In the genomic region with DNA sequence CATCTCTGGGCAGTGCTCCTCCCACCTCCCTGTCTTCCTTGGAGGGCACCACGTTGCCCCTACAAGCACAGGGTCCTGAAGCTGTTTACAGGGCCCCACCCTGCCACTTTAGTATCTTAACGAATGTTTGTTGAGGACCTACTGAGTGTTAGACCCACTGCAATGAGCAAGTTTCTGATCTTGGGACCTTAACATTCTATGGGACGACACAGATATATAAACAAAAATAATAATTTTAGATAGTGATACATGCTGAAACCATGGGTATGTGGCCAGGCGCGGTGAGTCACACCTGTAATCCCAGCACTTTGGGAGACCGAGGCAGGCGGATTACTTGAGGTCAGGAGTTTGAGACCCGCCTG, we compare ENCODE assay signal across 8 cellular contexts. TPM values are rescaled to one million over a fixed set of nuclear protein-coding genes. Genes with fewer than 3 reads are reported as not detected.
DNase-seq lines count a peak whose midpoint lies in the region; FAIRE-seq and TF ChIP-seq lines count a peak whose summit lies in the region.

No MANE protein-coding gene starts in this region.

- POLR2A ChIA-PET in AG04449 (lab: Yijun Ruan, JAX): no interaction called here

- no peak for FAIRE-seq in urothelium cell line (lab: Jason Lieb, UNC)

- no peaks in the 10 kb centered on the region for H3K27me3 ChIP-seq in muscle layer of duodenum (ENCODE audit: low read depth, low read length)

- peak overlapping the region; percentile 67 for H3K4me3 ChIP-seq in AG04449 (ENCODE audit: low read depth, low read length)
- H3K4me3 ChIP-seq in muscle layer of duodenum (ENCODE audit: low read depth in 1 of 2, low read length in 2 of 2): peak overlapping the region; percentile 67 to 68

- no peak for TF ChIP-seq CTCF in AG04449 (IDR thresholded peaks at IDR 0.05; ENCODE audit: insufficient read depth, low read length, missing control alignments)

- CTCF ChIA-PET in AG04449 (lab: Yijun Ruan, JAX): interaction anchor here (0.6 to 5.7 kb wide), 13 partner anchors 10 to 404 kb away, joined by 3 to 28 read pairs (median 3); partner anchors contain the start of genes ENTREP3, MTX1 and THBS3

- H3K4me1 ChIP-seq in muscle layer of duodenum (ENCODE audit: control insufficient read depth in 1 of 2, insufficient read depth in 2 of 2, low read length in 2 of 2): peaks cover 7 to 21% of the 10 kb centered on the region in 2 donors

- no peaks in the 10 kb centered on the region for H3K9me3 ChIP-seq in muscle layer of duodenum (ENCODE audit: control insufficient read depth in 1 of 2, low read length in 2 of 2)

- H3K36me3 ChIP-seq in muscle layer of duodenum (ENCODE audit: control insufficient read depth in 1 of 2, insufficient read depth in 2 of 2, low read length in 2 of 2): peaks cover 3 to 16% of the 10 kb centered on the region in 2 donors

- no peak for DNase-seq in AG04449 (ENCODE audit: low read depth, low spot score)
- peak; percentile 12 for DNase-seq in HT1080 (ENCODE audit: low read depth)
- DNase-seq in caudate nucleus (lab: John Stamatoyannopoulos, UW): no peak
- DNase-seq in NCI-H446 (lab: John Stamatoyannopoulos, UW): no peak
- no peak for DNase-seq in urothelium cell line (ENCODE audit: low spot score)
- no peak for DNase-seq in NCI-H1930 (lab: John Stamatoyannopoulos, UW)
- DNase-seq in NCI-H1105 treated with DMSO at 0.1 percent for 48 hours (lab: John Stamatoyannopoulos, UW): no peak

- H3K27ac ChIP-seq in caudate nucleus (ENCODE audit: low read depth, low read length): peak overlapping the region; percentile 87
- peak overlapping the region; percentile 70 for H3K27ac ChIP-seq in muscle layer of duodenum (ENCODE audit: low read length)

RNA-seq across cellular contexts. Expression of gene ENTREP3, which starts 10.1 kb away (rescaled TPM):
- total RNA-seq in HT1080 (2014; rRNA removed; shearing (Covaris generic)): 7.7 and 15.3 TPM in 2 replicates
- 63.0 and 63.4 TPM in 2 replicates for polyA plus RNA-seq in HT1080 (2015; cell fraction: cytosol; rRNA removed)
- 35.9 and 41.0 TPM in 2 replicates for polyA plus RNA-seq in HT1080 (2015; cell fraction: nucleus; rRNA removed)

RNA-seq across cellular contexts. Expression of gene SCAMP3, which starts 17.0 kb away (rescaled TPM):
- 124 and 158 TPM in 2 replicates for total RNA-seq in HT1080 (2014; rRNA removed; shearing (Covaris generic))
- 161 and 192 TPM in 2 replicates for polyA plus RNA-seq in HT1080 (2015; cell fraction: cytosol; rRNA removed)
- 135 and 148 TPM in 2 replicates for polyA plus RNA-seq in HT1080 (2015; cell fraction: nucleus; rRNA removed)

RNA-seq across cellular contexts. Expression of gene CLK2, which starts 28.2 kb away (rescaled TPM):
- total RNA-seq in HT1080 (2014; rRNA removed; shearing (Covaris generic)): 19.1 and 26.0 TPM in 2 replicates
- polyA plus RNA-seq in HT1080 (2015; cell fraction: cytosol; rRNA removed): 19.1 and 20.9 TPM in 2 replicates
- polyA plus RNA-seq in HT1080 (2015; cell fraction: nucleus; rRNA removed): 228 and 249 TPM in 2 replicates

RNA-seq across cellular contexts. Expression of gene HCN3, which starts 32.1 kb away (rescaled TPM):
- 0.84 and 1.1 TPM in 2 replicates for total RNA-seq in HT1080 (2014; rRNA removed; shearing (Covaris generic))
- polyA plus RNA-seq in HT1080 (2015; cell fraction: cytosol; rRNA removed): 0.77 and 1.1 TPM in 2 replicates
- polyA plus RNA-seq in HT1080 (2015; cell fraction: nucleus; rRNA removed): 7.4 and 9.9 TPM in 2 replicates

RNA-seq across cellular contexts. Expression of gene MTX1, which starts 36.6 kb away (rescaled TPM):
- 50.0 and 54.0 TPM in 2 replicates for total RNA-seq in HT1080 (2014; rRNA removed; shearing (Covaris generic))
- 16.8 and 24.7 TPM in 2 replicates for polyA plus RNA-seq in HT1080 (2015; cell fraction: cytosol; rRNA removed)
- 13.2 and 18.0 TPM in 2 replicates for polyA plus RNA-seq in HT1080 (2015; cell fraction: nucleus; rRNA removed)
